Comparison of ENCODE assay signal across 11 cellular contexts in genomic region chr15:63763476-63764123, GRCh38.
DNase-seq lines count a peak whose midpoint lies in the region; ATAC-seq lines count a peak whose summit lies in the region.
"Had no signal": no experiment of that assay in that cellular context is flagged by ENCODE, and none has a peak within 500 bp of the region (broad histone marks: within the 10 kb centered on the region; RNA-seq: fewer than 3 reads in every experiment).

No MANE protein-coding gene starts in this region.

- no peak overlapping the region for H2BK12ac ChIP-seq in trophoblast cell (ENCODE audit: low read length)

- WGBS in trophoblast cell (ENCODE audit: extremely low coverage, insufficient coverage, insufficient read length), result no CpG with 5 or more reads among the region's 3 CpGs

- H3K4me2 ChIP-seq in trophoblast cell (ENCODE audit: low read length), result no peak overlapping the region

- H4K8ac ChIP-seq in trophoblast cell (ENCODE audit: low read depth, low read length), result no peak overlapping the region

- intact Hi-C loops in activated T-helper 1 cell treated with anti-CD3 and anti-CD28 coated beads, Interleukin-12 subunit alpha, Interleukin-12 subunit beta, Interleukin-2, Interleukin-4 antibody, amounts not matched to agents 30 ng/mL and 10 ng/mL and 1 ng/mL, durations not matched to agents 14 hours and 24 hours and 36 hours (cut with micrococcal nuclease), result no loop called here

- no peaks in the 10 kb centered on the region for H3K79me2 ChIP-seq in trophoblast cell (ENCODE audit: control insufficient read depth, insufficient read depth, low read length, poor library complexity)

- no peak overlapping the region for H3K14ac ChIP-seq in trophoblast cell (ENCODE audit: low read length)

- H2AFZ ChIP-seq in trophoblast cell (ENCODE audit: insufficient read depth, low read length, poor library complexity), result no peak overlapping the region

- H3K4me1 ChIP-seq in trophoblast cell (ENCODE audit: control insufficient read depth in 1 of 2, insufficient read depth in 2 of 2, low read length in 2 of 2), result peaks cover 5 to 20% of the 10 kb centered on the region in 2 experiments

- H3K23ac ChIP-seq in trophoblast cell (ENCODE audit: low read length), result no peak overlapping the region

- no peaks in the 10 kb centered on the region for H3K9me3 Mint-ChIP-seq in activated T-helper 1 cell treated with anti-CD3 and anti-CD28 coated beads, Interleukin-12 subunit alpha, Interleukin-12 subunit beta, Interleukin-2, Interleukin-4 antibody, amounts not matched to agents 30 ng/mL and 10 ng/mL and 1 ng/mL, durations not matched to agents 14 hours and 24 hours and 36 hours
- H3K9me3 Mint-ChIP-seq: naive B cell had no signal

- H3K27me3 Mint-ChIP-seq in activated T-helper 1 cell treated with anti-CD3 and anti-CD28 coated beads, Interleukin-12 subunit alpha, Interleukin-12 subunit beta, Interleukin-2, Interleukin-4 antibody, amounts not matched to agents 30 ng/mL and 10 ng/mL and 1 ng/mL, durations not matched to agents 14 hours and 24 hours and 36 hours (ENCODE audit: insufficient read depth), result no peaks in the 10 kb centered on the region
- H3K27me3 Mint-ChIP-seq: naive B cell had no signal

- H3K18ac ChIP-seq in trophoblast cell (ENCODE audit: low read length), result no peak overlapping the region

- H4K12ac ChIP-seq in trophoblast cell (ENCODE audit: low read depth, low read length), result no peak overlapping the region

- H3K27ac Mint-ChIP-seq in activated T-helper 1 cell treated with anti-CD3 and anti-CD28 coated beads, Interleukin-12 subunit alpha, Interleukin-12 subunit beta, Interleukin-2, Interleukin-4 antibody, amounts not matched to agents 30 ng/mL and 10 ng/mL and 1 ng/mL, durations not matched to agents 14 hours and 24 hours and 36 hours, result peak overlapping the region; percentile 52

- H3K4me3 Mint-ChIP-seq in activated T-helper 1 cell treated with anti-CD3 and anti-CD28 coated beads, Interleukin-12 subunit alpha, Interleukin-12 subunit beta, Interleukin-2, Interleukin-4 antibody, amounts not matched to agents 30 ng/mL and 10 ng/mL and 1 ng/mL, durations not matched to agents 14 hours and 24 hours and 36 hours, result no peak overlapping the region
- H3K4me3 Mint-ChIP-seq: naive B cell had no signal

- H3K9me3 ChIP-seq in trophoblast cell (ENCODE audit: insufficient read depth, low read depth, low read length), result no peaks in the 10 kb centered on the region

- H2BK5ac ChIP-seq in trophoblast cell (ENCODE audit: low read depth, low read length, poor library complexity), result no peak overlapping the region

- H3K9ac ChIP-seq in trophoblast cell (ENCODE audit: low read length), result no peak overlapping the region

- H4K91ac ChIP-seq in trophoblast cell (ENCODE audit: low read depth, low read length), result no peak overlapping the region

- peaks cover 4% of the 10 kb centered on the region for H3K79me1 ChIP-seq in trophoblast cell (ENCODE audit: low read length)

- H3K4ac ChIP-seq in trophoblast cell (ENCODE audit: low read depth, low read length), result no peak overlapping the region

- peaks cover 22% of the 10 kb centered on the region for H3K36me3 Mint-ChIP-seq in activated T-helper 1 cell treated with anti-CD3 and anti-CD28 coated beads, Interleukin-12 subunit alpha, Interleukin-12 subunit beta, Interleukin-2, Interleukin-4 antibody, amounts not matched to agents 30 ng/mL and 10 ng/mL and 1 ng/mL, durations not matched to agents 14 hours and 24 hours and 36 hours (ENCODE audit: low read depth)

- H3K27me3 ChIP-seq in trophoblast cell (ENCODE audit: insufficient read depth, low read length), result no peaks in the 10 kb centered on the region

- H3K4me1 Mint-ChIP-seq in activated T-helper 1 cell treated with anti-CD3 and anti-CD28 coated beads, Interleukin-12 subunit alpha, Interleukin-12 subunit beta, Interleukin-2, Interleukin-4 antibody, amounts not matched to agents 30 ng/mL and 10 ng/mL and 1 ng/mL, durations not matched to agents 14 hours and 24 hours and 36 hours (ENCODE audit: low read depth), result peaks cover 44% of the 10 kb centered on the region

- H3K36me3 ChIP-seq in trophoblast cell (ENCODE audit: control insufficient read depth in 1 of 2, insufficient read depth in 2 of 2, low read length in 2 of 2), result peaks cover 0 to 2% of the 10 kb centered on the region in 2 experiments

- H3K4me3 ChIP-seq in trophoblast cell (ENCODE audit: low read depth, low read length), result no peak overlapping the region

- no peak overlapping the region for H2AK5ac ChIP-seq in trophoblast cell (ENCODE audit: low read length)

- peak; percentile 45 for ATAC-seq in HG03159 (IDR thresholded peaks at IDR 0.05; ENCODE audit: unreplicated experiment)

- peak overlapping the region; percentile 20 for H3K27ac ChIP-seq in trophoblast cell (ENCODE audit: low read depth, low read length)

- no peak overlapping the region for H2BK120ac ChIP-seq in trophoblast cell (ENCODE audit: insufficient read depth, low read length, poor library complexity)

- DNase-seq in SKM-1 treated with dmso at 0.1 percent for 144 hours (lab: John Stamatoyannopoulos, UW; ENCODE audit: unreplicated experiment), result peak; percentile 9
- no peak for DNase-seq in SKM-1 (lab: John Stamatoyannopoulos, UW; ENCODE audit: unreplicated experiment)
- no peak for DNase-seq in activated T-helper 1 cell treated with anti-CD3 and anti-CD28 coated beads, Interleukin-12 subunit alpha, Interleukin-12 subunit beta, Interleukin-2, Interleukin-4 antibody, amounts not matched to agents 30 ng/mL and 10 ng/mL and 1 ng/mL, durations not matched to agents 14 hours and 24 hours and 36 hours (ENCODE audit: low spot score)
- DNase-seq in trophoblast cell, result no peak
- no peak for DNase-seq in stimulated activated CD4-positive, alpha-beta T cell treated with anti-CD3 and anti-CD28 coated beads, Interleukin-2, amount 100 ng/mL, for 24 hours
- DNase-seq in putamen (ENCODE audit: low spot score), result no peak
- DNase-seq in COLO829 (ENCODE audit: low spot score), result no peak
- DNase-seq: glutamatergic neuron, naive B cell, NCI-H2081 treated with DMSO at 0.1 percent for 48 hours had no signal
